ENCODE assay signal across 1 cellular context in the genomic region with DNA sequence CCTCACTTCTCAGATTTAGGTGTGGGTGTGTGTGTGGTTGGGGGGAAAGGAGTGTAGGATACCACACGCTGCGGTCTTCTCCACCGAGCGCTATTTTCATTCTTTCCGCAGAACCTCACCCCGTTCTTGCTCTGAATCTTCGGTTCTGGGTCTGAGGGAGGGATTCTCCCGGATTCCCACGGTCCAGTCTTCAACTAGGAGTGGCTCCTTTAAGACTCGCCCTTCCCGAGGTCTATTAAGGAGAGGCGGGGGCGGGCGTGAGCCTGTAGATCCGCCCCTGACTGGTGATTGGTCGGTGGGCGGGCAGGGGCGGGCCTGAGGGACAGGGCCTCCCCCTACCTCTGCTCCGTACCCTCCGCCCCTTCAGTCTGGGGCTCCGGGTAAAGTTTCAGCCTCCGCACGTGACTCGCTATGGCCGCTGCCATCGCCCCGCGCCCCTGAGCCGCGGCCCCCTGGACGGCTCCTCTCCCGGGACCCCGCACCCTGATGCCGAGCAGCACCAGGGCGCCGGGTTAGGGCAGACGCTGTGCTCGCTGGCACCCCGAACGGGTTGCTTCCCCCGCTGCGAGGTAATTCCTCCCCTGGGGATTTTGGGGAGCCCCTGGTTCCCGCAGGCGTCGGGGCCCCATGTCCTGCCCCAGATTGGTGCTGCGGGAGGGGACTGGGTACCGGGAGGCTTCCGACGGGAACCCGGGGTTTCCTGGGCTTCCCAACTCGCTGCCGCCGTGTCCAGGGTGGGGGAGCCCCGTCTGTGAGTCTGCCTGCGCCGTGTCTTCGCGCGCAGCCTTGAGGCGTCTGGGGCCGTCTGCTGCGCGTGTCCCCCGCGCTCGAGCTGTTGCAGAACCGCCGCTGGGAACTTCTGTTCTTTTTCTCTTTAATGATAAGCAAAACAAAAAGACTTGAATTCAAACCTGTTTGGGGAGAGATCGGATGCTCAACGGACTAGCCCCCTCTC.
TF ChIP-seq lines count a peak whose summit lies in the region.

No MANE protein-coding gene starts in this region.

TF ChIP-seq in HepG2, 621 proteins besides CTCF, POLR2A, EP300 and RAD21 (continued from another document and continues in another):
- TF ChIP-seq, protein P1, sequence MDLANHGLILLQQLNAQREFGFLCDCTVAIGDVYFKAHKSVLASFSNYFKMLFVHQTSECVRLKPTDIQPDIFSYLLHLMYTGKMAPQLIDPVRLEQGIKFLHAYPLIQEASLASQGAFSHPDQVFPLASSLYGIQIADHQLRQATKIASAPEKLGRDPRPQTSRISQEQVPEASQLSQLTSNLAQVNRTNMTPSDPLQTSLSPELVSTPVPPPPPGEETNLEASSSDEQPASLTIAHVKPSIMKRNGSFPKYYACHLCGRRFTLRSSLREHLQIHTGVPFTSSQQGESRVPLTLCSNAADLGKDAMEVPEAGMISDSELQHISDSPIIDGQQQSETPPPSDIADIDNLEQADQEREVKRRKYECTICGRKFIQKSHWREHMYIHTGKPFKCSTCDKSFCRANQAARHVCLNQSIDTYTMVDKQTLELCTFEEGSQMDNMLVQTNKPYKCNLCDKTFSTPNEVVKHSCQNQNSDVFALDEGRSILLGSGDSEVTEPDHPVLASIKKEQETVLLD (CRISPR knock-in tag; IDR thresholded peaks at IDR 0.05; ENCODE audit: low read depth): 0 out of 2 replicates have a peak, but pooled peaks have one; percentile 30
- TF ChIP-seq ZNF75D (CRISPR knock-in tag; IDR thresholded peaks at IDR 0.05; ENCODE audit: borderline replicate concordance): no peak
- TF ChIP-seq ZNF780A (CRISPR knock-in tag; IDR thresholded peaks at IDR 0.05): no peak
- TF ChIP-seq NFKBIZ (CRISPR knock-in tag; IDR thresholded peaks at IDR 0.05): peak; percentile 74; the same call in 1 of the 2 replicates
- peak; percentile 95 for TF ChIP-seq MYC (CRISPR knock-in tag; IDR thresholded peaks at IDR 0.05; ENCODE audit: borderline replicate concordance)
- peak; percentile 52 for TF ChIP-seq FOXA3 (CRISPR knock-in tag; IDR thresholded peaks at IDR 0.05)
- TF ChIP-seq ASH2L (IDR thresholded peaks at IDR 0.05; ENCODE audit: insufficient read length, low read depth, low read length): peak; percentile 85
- TF ChIP-seq ZFP36L2 (CRISPR knock-in tag; IDR thresholded peaks at IDR 0.05): 0 out of 2 replicates have a peak, but pooled peaks have one; percentile 60
- peak; percentile 85 for TF ChIP-seq NFYC (CRISPR knock-in tag; IDR thresholded peaks at IDR 0.05)
- TF ChIP-seq, protein P2, sequence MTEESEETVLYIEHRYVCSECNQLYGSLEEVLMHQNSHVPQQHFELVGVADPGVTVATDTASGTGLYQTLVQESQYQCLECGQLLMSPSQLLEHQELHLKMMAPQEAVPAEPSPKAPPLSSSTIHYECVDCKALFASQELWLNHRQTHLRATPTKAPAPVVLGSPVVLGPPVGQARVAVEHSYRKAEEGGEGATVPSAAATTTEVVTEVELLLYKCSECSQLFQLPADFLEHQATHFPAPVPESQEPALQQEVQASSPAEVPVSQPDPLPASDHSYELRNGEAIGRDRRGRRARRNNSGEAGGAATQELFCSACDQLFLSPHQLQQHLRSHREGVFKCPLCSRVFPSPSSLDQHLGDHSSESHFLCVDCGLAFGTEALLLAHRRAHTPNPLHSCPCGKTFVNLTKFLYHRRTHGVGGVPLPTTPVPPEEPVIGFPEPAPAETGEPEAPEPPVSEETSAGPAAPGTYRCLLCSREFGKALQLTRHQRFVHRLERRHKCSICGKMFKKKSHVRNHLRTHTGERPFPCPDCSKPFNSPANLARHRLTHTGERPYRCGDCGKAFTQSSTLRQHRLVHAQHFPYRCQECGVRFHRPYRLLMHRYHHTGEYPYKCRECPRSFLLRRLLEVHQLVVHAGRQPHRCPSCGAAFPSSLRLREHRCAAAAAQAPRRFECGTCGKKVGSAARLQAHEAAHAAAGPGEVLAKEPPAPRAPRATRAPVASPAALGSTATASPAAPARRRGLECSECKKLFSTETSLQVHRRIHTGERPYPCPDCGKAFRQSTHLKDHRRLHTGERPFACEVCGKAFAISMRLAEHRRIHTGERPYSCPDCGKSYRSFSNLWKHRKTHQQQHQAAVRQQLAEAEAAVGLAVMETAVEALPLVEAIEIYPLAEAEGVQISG (CRISPR knock-in tag; IDR thresholded peaks at IDR 0.05): peak; percentile 48
- 0 out of 2 replicates have a peak, but pooled peaks have one; percentile 13 for TF ChIP-seq SMAD1 (CRISPR knock-in tag; IDR thresholded peaks at IDR 0.05; ENCODE audit: borderline replicate concordance, low read depth)
- TF ChIP-seq KDM5A (IDR thresholded peaks at IDR 0.05; ENCODE audit: borderline replicate concordance, low read length): peak; percentile 69
- TF ChIP-seq ZNF180 (CRISPR knock-in tag; IDR thresholded peaks at IDR 0.05; ENCODE audit: borderline replicate concordance, low read depth): no peak
- TF ChIP-seq ZBTB42 (CRISPR knock-in tag; IDR thresholded peaks at IDR 0.05): peak; percentile 84; the same call in 1 of the 2 replicates
- TF ChIP-seq RARA (CRISPR knock-in tag; IDR thresholded peaks at IDR 0.05): peak; percentile 61
- TF ChIP-seq, protein P3, sequence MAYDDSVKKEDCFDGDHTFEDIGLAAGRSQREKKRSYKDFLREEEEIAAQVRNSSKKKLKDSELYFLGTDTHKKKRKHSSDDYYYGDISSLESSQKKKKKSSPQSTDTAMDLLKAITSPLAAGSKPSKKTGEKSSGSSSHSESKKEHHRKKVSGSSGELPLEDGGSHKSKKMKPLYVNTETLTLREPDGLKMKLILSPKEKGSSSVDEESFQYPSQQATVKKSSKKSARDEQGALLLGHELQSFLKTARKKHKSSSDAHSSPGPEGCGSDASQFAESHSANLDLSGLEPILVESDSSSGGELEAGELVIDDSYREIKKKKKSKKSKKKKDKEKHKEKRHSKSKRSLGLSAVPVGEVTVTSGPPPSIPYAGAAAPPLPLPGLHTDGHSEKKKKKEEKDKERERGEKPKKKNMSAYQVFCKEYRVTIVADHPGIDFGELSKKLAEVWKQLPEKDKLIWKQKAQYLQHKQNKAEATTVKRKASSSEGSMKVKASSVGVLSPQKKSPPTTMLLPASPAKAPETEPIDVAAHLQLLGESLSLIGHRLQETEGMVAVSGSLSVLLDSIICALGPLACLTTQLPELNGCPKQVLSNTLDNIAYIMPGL (CRISPR knock-in tag; IDR thresholded peaks at IDR 0.05; ENCODE audit: borderline replicate concordance in 1 of 2, low read depth in 1 of 2): peak; percentile 74 to 86; a peak in 3 of 4 replicates
- TF ChIP-seq ZNF329 (CRISPR knock-in tag; IDR thresholded peaks at IDR 0.05; ENCODE audit: low read depth): no peak
- TF ChIP-seq, protein P4, sequence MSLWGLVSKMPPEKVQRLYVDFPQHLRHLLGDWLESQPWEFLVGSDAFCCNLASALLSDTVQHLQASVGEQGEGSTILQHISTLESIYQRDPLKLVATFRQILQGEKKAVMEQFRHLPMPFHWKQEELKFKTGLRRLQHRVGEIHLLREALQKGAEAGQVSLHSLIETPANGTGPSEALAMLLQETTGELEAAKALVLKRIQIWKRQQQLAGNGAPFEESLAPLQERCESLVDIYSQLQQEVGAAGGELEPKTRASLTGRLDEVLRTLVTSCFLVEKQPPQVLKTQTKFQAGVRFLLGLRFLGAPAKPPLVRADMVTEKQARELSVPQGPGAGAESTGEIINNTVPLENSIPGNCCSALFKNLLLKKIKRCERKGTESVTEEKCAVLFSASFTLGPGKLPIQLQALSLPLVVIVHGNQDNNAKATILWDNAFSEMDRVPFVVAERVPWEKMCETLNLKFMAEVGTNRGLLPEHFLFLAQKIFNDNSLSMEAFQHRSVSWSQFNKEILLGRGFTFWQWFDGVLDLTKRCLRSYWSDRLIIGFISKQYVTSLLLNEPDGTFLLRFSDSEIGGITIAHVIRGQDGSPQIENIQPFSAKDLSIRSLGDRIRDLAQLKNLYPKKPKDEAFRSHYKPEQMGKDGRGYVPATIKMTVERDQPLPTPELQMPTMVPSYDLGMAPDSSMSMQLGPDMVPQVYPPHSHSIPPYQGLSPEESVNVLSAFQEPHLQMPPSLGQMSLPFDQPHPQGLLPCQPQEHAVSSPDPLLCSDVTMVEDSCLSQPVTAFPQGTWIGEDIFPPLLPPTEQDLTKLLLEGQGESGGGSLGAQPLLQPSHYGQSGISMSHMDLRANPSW (CRISPR knock-in tag; IDR thresholded peaks at IDR 0.05; ENCODE audit: borderline replicate concordance): peak; percentile 29; the same call in 1 of the 2 replicates
- TF ChIP-seq ZNF335 (CRISPR knock-in tag; IDR thresholded peaks at IDR 0.05): 0 out of 2 replicates have a peak, but pooled peaks have one; percentile 34
- TF ChIP-seq ZNF7 (CRISPR knock-in tag; IDR thresholded peaks at IDR 0.05): peak; percentile 22; the same call in 1 of the 2 replicates
- TF ChIP-seq POLR2G (IDR thresholded peaks at IDR 0.05; ENCODE audit: low read depth, low read length): peak; percentile 81
- 0 out of 2 replicates have a peak, but pooled peaks have one; percentile 35 for TF ChIP-seq ZNF451 (CRISPR knock-in tag; IDR thresholded peaks at IDR 0.05)
- TF ChIP-seq SNRNP70 (IDR thresholded peaks at IDR 0.05; ENCODE audit: low read depth, low read length): no peak
- peak; percentile 42 for TF ChIP-seq MED8 (CRISPR knock-in tag; IDR thresholded peaks at IDR 0.05; ENCODE audit: insufficient replicate concordance)
- peak; percentile 79; the same call in 1 of the 2 replicates for TF ChIP-seq ZSCAN20 (CRISPR knock-in tag; IDR thresholded peaks at IDR 0.05; ENCODE audit: borderline replicate concordance)
- TF ChIP-seq MIER2 (CRISPR knock-in tag; IDR thresholded peaks at IDR 0.05): no peak
- TF ChIP-seq ZNF556 (CRISPR knock-in tag; IDR thresholded peaks at IDR 0.05; ENCODE audit: borderline replicate concordance): peak; percentile 76; the same call in 1 of the 2 replicates
- peak; percentile 69 for TF ChIP-seq SALL1 (CRISPR knock-in tag; IDR thresholded peaks at IDR 0.05)
- TF ChIP-seq ZNF510 (CRISPR knock-in tag; IDR thresholded peaks at IDR 0.05; ENCODE audit: low read depth): peak; percentile 75; the same call in 1 of the 2 replicates
- peak; percentile 85 for TF ChIP-seq ZSCAN25 (CRISPR knock-in tag; IDR thresholded peaks at IDR 0.05)
- TF ChIP-seq ZNF619 (CRISPR knock-in tag; IDR thresholded peaks at IDR 0.05): no peak
- TF ChIP-seq POLR2AphosphoS5 (IDR thresholded peaks at IDR 0.05; ENCODE audit: low read depth, low read length): peak; percentile 70
- TF ChIP-seq HDAC2 (CRISPR knock-in tag; IDR thresholded peaks at IDR 0.05): peak; percentile 68
- 0 out of 2 replicates have a peak, but pooled peaks have one; percentile 36 for TF ChIP-seq ZNF34 (CRISPR knock-in tag; IDR thresholded peaks at IDR 0.05; ENCODE audit: borderline replicate concordance)
- 0 out of 2 replicates have a peak, but pooled peaks have one; percentile 34 for TF ChIP-seq RARG (CRISPR knock-in tag; IDR thresholded peaks at IDR 0.05; ENCODE audit: low read depth)
- TF ChIP-seq SATB2 (CRISPR knock-in tag; IDR thresholded peaks at IDR 0.05): 0 out of 2 replicates have a peak, but pooled peaks have one; percentile 48
- peak; percentile 83; the same call in 1 of the 2 replicates for TF ChIP-seq ZNF543 (CRISPR knock-in tag; IDR thresholded peaks at IDR 0.05)
- TF ChIP-seq, protein P5, sequence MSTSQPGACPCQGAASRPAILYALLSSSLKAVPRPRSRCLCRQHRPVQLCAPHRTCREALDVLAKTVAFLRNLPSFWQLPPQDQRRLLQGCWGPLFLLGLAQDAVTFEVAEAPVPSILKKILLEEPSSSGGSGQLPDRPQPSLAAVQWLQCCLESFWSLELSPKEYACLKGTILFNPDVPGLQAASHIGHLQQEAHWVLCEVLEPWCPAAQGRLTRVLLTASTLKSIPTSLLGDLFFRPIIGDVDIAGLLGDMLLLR (CRISPR knock-in tag; IDR thresholded peaks at IDR 0.05): peak; percentile 90
- TF ChIP-seq, protein P6, sequence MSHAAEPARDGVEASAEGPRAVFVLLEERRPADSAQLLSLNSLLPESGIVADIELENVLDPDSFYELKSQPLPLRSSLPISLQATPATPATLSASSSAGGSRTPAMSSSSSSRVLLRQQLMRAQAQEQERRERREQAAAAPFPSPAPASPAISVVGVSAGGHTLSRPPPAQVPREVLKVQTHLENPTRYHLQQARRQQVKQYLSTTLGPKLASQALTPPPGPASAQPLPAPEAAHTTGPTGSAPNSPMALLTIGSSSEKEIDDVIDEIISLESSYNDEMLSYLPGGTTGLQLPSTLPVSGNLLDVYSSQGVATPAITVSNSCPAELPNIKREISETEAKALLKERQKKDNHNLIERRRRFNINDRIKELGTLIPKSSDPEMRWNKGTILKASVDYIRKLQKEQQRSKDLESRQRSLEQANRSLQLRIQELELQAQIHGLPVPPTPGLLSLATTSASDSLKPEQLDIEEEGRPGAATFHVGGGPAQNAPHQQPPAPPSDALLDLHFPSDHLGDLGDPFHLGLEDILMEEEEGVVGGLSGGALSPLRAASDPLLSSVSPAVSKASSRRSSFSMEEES (CRISPR knock-in tag; IDR thresholded peaks at IDR 0.05): peak; percentile 93
- TF ChIP-seq, protein P7, sequence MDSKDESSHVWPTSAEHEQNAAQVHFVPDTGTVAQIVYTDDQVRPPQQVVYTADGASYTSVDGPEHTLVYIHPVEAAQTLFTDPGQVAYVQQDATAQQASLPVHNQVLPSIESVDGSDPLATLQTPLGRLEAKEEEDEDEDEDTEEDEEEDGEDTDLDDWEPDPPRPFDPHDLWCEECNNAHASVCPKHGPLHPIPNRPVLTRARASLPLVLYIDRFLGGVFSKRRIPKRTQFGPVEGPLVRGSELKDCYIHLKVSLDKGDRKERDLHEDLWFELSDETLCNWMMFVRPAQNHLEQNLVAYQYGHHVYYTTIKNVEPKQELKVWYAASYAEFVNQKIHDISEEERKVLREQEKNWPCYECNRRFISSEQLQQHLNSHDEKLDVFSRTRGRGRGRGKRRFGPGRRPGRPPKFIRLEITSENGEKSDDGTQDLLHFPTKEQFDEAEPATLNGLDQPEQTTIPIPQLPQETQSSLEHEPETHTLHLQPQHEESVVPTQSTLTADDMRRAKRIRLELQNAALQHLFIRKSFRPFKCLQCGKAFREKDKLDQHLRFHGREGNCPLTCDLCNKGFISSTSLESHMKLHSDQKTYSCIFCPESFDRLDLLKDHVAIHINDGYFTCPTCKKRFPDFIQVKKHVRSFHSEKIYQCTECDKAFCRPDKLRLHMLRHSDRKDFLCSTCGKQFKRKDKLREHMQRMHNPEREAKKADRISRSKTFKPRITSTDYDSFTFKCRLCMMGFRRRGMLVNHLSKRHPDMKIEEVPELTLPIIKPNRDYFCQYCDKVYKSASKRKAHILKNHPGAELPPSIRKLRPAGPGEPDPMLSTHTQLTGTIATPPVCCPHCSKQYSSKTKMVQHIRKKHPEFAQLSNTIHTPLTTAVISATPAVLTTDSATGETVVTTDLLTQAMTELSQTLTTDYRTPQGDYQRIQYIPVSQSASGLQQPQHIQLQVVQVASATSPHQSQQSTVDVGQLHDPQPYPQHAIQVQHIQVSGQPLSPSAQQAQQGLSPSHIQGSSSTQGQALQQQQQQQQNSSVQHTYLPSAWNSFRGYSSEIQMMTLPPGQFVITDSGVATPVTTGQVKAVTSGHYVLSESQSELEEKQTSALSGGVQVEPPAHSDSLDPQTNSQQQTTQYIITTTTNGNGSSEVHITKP (CRISPR knock-in tag; IDR thresholded peaks at IDR 0.05; ENCODE audit: low read depth): peak; percentile 61; the same call in 1 of the 2 replicates
- TF ChIP-seq, protein P8, sequence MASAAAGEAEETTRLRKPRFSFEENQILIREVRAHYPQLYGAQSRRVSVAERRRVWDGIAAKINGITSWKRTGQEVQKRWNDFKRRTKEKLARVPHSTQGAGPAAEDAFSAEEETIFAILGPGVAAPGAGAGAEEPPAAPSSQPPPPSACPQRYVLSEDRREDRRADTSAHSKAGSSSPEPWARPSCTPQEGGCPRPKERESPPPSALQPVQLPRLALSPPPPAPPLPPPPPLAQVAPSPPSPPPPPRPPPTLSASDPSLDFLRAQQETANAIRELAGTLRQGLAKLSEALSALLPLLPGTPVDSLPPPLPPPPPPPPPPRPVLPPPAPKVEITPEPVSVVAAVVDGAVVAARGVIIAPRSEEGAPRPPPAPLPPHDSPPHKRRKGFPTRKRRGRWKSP (CRISPR knock-in tag; IDR thresholded peaks at IDR 0.05): peak; percentile 93; the same call in 1 of the 2 replicates
- TF ChIP-seq ZFP41 (CRISPR knock-in tag; IDR thresholded peaks at IDR 0.05; ENCODE audit: borderline replicate concordance): no peak
- TF ChIP-seq ZNF468 (CRISPR knock-in tag; IDR thresholded peaks at IDR 0.05): 0 out of 2 replicates have a peak, but pooled peaks have one; percentile 50
